ENCODE assay signal across 14 cellular contexts in the genomic region with DNA sequence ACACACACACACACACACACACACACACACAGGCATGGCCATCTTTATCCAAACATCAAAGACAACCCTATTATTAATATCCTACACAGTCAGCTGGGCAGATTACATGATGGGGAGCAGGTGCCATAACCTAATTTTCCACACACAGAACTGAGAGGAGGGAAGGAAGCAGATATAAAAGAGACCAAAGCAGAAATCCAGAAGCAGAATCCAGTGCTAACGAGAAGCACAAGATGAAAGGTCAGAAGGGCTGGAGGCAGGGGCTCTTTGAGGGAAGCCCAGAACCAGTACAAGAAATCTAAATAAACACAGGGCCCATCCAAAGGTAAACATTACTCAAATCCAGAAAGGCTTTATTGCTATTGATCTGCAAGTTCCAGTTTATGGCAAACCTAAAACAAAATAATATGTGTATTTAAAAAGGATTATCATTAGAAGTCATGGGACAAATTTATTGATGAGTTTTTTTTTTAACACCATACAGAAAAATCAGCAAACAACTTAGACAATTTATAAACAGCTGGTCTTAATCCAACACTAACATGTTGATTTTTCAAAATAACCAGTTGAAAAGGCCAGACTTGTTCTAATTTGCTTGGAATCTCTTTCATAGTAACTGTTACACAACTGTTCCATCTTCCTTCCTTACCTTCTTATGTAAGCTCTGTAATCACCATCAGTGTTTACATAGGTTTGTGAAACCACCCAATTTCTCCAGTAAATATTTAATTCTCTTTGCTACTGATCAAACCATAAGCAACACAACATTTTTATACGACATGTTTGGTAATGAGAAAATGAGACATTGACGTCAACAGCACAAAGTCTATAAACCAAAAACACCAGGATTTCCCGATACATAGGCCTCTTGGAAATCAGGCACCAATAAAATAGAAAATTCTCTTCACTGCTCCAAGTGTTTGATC. TPM values are rescaled to one million over a fixed set of nuclear protein-coding genes. Genes with fewer than 3 reads are reported as not detected.
DNase-seq lines count a peak whose midpoint lies in the region; ATAC-seq and TF ChIP-seq lines count a peak whose summit lies in the region.
"Had no signal": no experiment of that assay in that cellular context is flagged by ENCODE, and none has a peak within 500 bp of the region (broad histone marks: within the 10 kb centered on the region; RNA-seq: fewer than 3 reads in every experiment).

No MANE protein-coding gene starts in this region.

- H3K9me3 ChIP-seq in PC-9 (ENCODE audit: insufficient read depth, low read depth), result no peaks in the 10 kb centered on the region
- H3K9me3 ChIP-seq: thoracic aorta had no signal

- H3K4me1 ChIP-seq in PC-9 (replicated peaks; ENCODE audit: insufficient read depth), result no peaks in the 10 kb centered on the region

- no TSS peak for BruUV-seq in PC-9 (replicated peaks; lab: Mats Ljungman, UMichigan)

- H3K27me3 Mint-ChIP-seq in effector memory CD8-positive, alpha-beta T cell, result no peaks in the 10 kb centered on the region
- no peaks in the 10 kb centered on the region for H3K27me3 Mint-ChIP-seq in progenitor cell of endocrine pancreas

- DNase-seq in G401 (ENCODE audit: low spot score) (peak; percentile 37), SK-N-DZ (ENCODE audit: low spot score) (peak; percentile 16), progenitor cell of endocrine pancreas (ENCODE audit: low spot score, unreplicated experiment) (no peak), PC-9 (no peak), COLO668 (lab: John Stamatoyannopoulos, UW; ENCODE audit: unreplicated experiment) (no peak), NCI-H748 (lab: John Stamatoyannopoulos, UW; ENCODE audit: unreplicated experiment) (no peak)
- DNase-seq in effector memory CD8-positive, alpha-beta T cell, result no peak
- DNase-seq: activated T-cell treated with anti-CD3 and anti-CD28 coated beads for 4 hours, DMS53, mesendoderm, NCI-H2171 had no signal

- H3K36me3 Mint-ChIP-seq in effector memory CD8-positive, alpha-beta T cell (ENCODE audit: insufficient read depth), result peaks cover 40% of the 10 kb centered on the region
- H3K36me3 Mint-ChIP-seq in progenitor cell of endocrine pancreas (ENCODE audit: insufficient read depth), result peaks cover 7% of the 10 kb centered on the region

- peaks cover 23% of the 10 kb centered on the region for H3K79me2 ChIP-seq in PC-9 (ENCODE audit: low read depth)

- no peak overlapping the region for H3K4me3 Mint-ChIP-seq in effector memory CD8-positive, alpha-beta T cell
- no peak overlapping the region for H3K4me3 Mint-ChIP-seq in progenitor cell of endocrine pancreas (ENCODE audit: low read depth)

- H3K36me3 ChIP-seq in PC-9 (ENCODE audit: low read depth), result peaks cover 11% of the 10 kb centered on the region; the same call in 1 of the 2 replicates

- in situ Hi-C loops in G401 (cut with HindIII; ENCODE audit: low sequenced_read_pairs), result no loop called here

- no peaks in the 10 kb centered on the region for H3K9me2 ChIP-seq in PC-9 (ENCODE audit: insufficient read depth)

- H3K4me2 ChIP-seq in PC-9, result no peak overlapping the region

- H2AFZ ChIP-seq in PC-9, result no peak overlapping the region

- 0 out of 2 replicates have a peak, but pooled peaks cover 3% of the 10 kb centered on the region for H4K20me1 ChIP-seq in PC-9 (ENCODE audit: insufficient read depth)

- H3K4me1 Mint-ChIP-seq in effector memory CD8-positive, alpha-beta T cell (ENCODE audit: low read depth in 2 of 2), result peaks cover 4 to 6% of the 10 kb centered on the region in 2 donors
- peaks cover 29% of the 10 kb centered on the region for H3K4me1 Mint-ChIP-seq in progenitor cell of endocrine pancreas (ENCODE audit: low read depth)

- no peak overlapping the region for H3K4me3 ChIP-seq in PC-9
- H3K4me3 ChIP-seq: coronary artery, thoracic aorta had no signal

- H3K9me3 Mint-ChIP-seq in effector memory CD8-positive, alpha-beta T cell, result peaks cover 0 to 3% of the 10 kb centered on the region in 2 donors
- H3K9me3 Mint-ChIP-seq in progenitor cell of endocrine pancreas (ENCODE audit: low read depth), result no peaks in the 10 kb centered on the region

- CTCF ChIA-PET in PC-9 (lab: Charles Lee), result no interaction called here

- POLR2A ChIA-PET in PC-9 (lab: Charles Lee; ENCODE audit: unreplicated experiment), result interaction anchor here (0.7 kb wide), 1 partner anchor 128 kb away, joined by 6 read pairs; no protein-coding TSS in a partner anchor

- intact Hi-C loops in PC-9 (cut with micrococcal nuclease; ENCODE audit: unreplicated experiment), result no loop called here

- H3K27ac ChIP-seq in PC-9, result no peak overlapping the region
- H3K27ac ChIP-seq: coronary artery, thoracic aorta had no signal

- ATAC-seq in effector memory CD8-positive, alpha-beta T cell (replicated peaks), result no peak
- ATAC-seq in GM18519 (IDR thresholded peaks at IDR 0.05; ENCODE audit: low FRiP score, unreplicated experiment), result no peak

- H3K27me3 ChIP-seq in PC-9 (ENCODE audit: insufficient read depth, low read depth), result no peaks in the 10 kb centered on the region

- TF ChIP-seq CTCF in progenitor cell of endocrine pancreas (IDR thresholded peaks at IDR 0.05; ENCODE audit: unreplicated experiment) (no peak), PC-9 (conservative IDR thresholded peaks at IDR 0.05) (no peak)

- no peaks in the 10 kb centered on the region for H3F3A ChIP-seq in PC-9 (ENCODE audit: insufficient read depth, low read depth)

- peak overlapping the region; percentile 20 to 30 for H3K27ac Mint-ChIP-seq in effector memory CD8-positive, alpha-beta T cell
- H3K27ac Mint-ChIP-seq in progenitor cell of endocrine pancreas, result peak overlapping the region; percentile 54

RNA-seq across cellular contexts. Expression of a gene that starts 34.2 kb away (rescaled TPM):
- 6.3 and 10.1 TPM in 2 replicates for total RNA-seq in G401 (2014; rRNA removed; shearing (Covaris generic))
- polyA plus RNA-seq in SK-N-DZ (2014; cell fraction: cytosol; rRNA removed), result 13.8 and 16.8 TPM in 2 replicates
- 17.2 and 24.8 TPM in 2 replicates for polyA plus RNA-seq in SK-N-DZ (2014; cell fraction: nucleus; rRNA removed)
- 23.4 and 23.6 TPM in 2 replicates for total RNA-seq in progenitor cell of endocrine pancreas
- total RNA-seq in PC-9 (2021), result 20.4 and 22.3 TPM in 2 replicates

Comparison
In these comparisons a context has a peak if more than half of its experiments do, and no peak if none do; other contexts are left out.
1. DNase-seq: peak in G401 (single experiment) and SK-N-DZ (single experiment); none in effector memory CD8-positive, alpha-beta T cell (0 of 3), progenitor cell of endocrine pancreas (single experiment), PC-9 (0 of 2), COLO668 (single experiment) and NCI-H748 (single experiment).